9 cellular contexts compared by ENCODE assay signal in the genomic region with DNA sequence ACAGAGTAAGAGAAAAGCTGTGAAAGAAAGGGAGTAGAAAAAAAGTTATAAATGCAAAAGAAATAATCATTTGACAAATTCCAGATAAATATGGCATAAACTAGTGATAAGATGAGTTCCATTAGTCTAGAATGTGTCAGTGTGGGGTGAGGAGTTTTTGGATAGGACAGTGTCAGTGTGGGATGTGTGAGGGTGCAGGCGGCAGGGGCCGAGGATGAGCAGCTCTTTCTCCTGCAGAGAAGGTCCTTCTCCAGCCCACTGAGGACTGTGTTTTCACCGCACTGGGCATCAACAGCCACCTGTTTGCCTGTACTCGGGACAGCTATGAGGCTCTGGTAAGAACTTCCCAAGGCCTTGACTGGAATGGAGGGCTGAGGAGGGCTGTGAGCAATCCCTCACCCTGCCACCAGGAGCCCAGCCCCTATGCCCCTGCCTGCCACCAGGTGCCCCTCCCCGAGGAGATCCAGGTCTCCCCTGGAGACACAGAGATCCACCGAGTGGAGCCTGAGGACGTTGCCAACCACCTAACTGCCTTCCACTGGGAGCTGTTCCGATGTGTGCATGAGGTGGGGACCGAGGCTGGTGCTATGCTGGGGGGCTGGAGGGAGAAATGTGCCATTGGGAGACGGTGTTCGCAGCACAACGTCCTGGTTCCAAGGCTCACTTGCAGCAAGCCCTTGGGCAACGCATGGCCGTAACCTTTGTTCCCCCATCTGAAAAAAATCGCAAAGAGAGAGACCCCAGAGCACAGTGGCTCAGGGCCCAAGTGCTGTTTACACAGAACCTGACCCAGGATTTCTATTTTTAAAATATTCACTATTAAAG. TPM values are rescaled to one million over a fixed set of nuclear protein-coding genes. Genes with fewer than 3 reads are reported as not detected.
A peak's percentile ranks its signal among the peaks of the same experiment; 100 is the strongest.
DNase-seq lines count a peak whose midpoint lies in the region; ATAC-seq and TF ChIP-seq lines count a peak whose summit lies in the region.
"Had no signal": no experiment of that assay in that cellular context is flagged by ENCODE, and none has a peak within 500 bp of the region (broad histone marks: within the 10 kb centered on the region; RNA-seq: fewer than 3 reads in every experiment).

No MANE protein-coding gene starts in this region.

- H3K4me3 ChIP-seq in fibroblast of mammary gland (ENCODE audit: control insufficient read depth, low read depth, low read length) (no peak overlapping the region), tibial artery (peak overlapping the region in 1 of 2 donors; percentile 73)

- no peak overlapping the region for H3K27ac Mint-ChIP-seq in CD14-positive monocyte
- H3K27ac Mint-ChIP-seq in activated CD4-positive, alpha-beta T cell treated with anti-CD3 and anti-CD28 coated beads, Interleukin-2, amount 10 ng/mL, durations not matched to agents 24 days and 14 days, result no peak overlapping the region

- H3K4me1 Mint-ChIP-seq in CD14-positive monocyte, result peaks cover 23% of the 10 kb centered on the region
- peaks cover 11% of the 10 kb centered on the region for H3K4me1 Mint-ChIP-seq in activated CD4-positive, alpha-beta T cell treated with anti-CD3 and anti-CD28 coated beads, Interleukin-2, amount 10 ng/mL, durations not matched to agents 24 days and 14 days

- peak; percentile 61 for TF ChIP-seq CTCF in CD14-positive monocyte (IDR thresholded peaks at IDR 0.05)
- TF ChIP-seq CTCF in fibroblast of mammary gland (conservative IDR thresholded peaks at IDR 0.05; ENCODE audit: control insufficient read depth, insufficient read depth, low read depth, low read length), result peak; percentile 33
- peak in 1 of 2 experiments; percentile 14 for TF ChIP-seq CTCF in tibial artery (IDR thresholded peaks at IDR 0.05)

- peaks cover 0 to 11% (median 0%) of the 10 kb centered on the region in 3 donors for H3K36me3 ChIP-seq in tibial artery

- H3K4me1 ChIP-seq in tibial artery, result peaks cover 0 to 14% (median 10%) of the 10 kb centered on the region in 4 donors

- DNase-seq in CD14-positive monocyte (ENCODE audit: low spot score) (no peak), HuH-7 (ENCODE audit: low spot score) (peak; percentile 88), fibroblast of mammary gland (ENCODE audit: low read depth) (no peak), glomerular visceral epithelial cell (ENCODE audit: extremely low spot score) (no peak), tibial artery (no peak)
- peak; percentile 69 for DNase-seq in activated CD4-positive, alpha-beta T cell treated with anti-CD3 and anti-CD28 coated beads, Interleukin-2, amount 10 ng/mL, durations not matched to agents 24 days and 14 days
- DNase-seq in stimulated activated CD4-positive, alpha-beta T cell treated with anti-CD3 and anti-CD28 coated beads, Interleukin-4, amount 100 ng/mL, for 1 hour, result peak; percentile 31

- H3K9me3 Mint-ChIP-seq in CD14-positive monocyte, result peaks cover 0 to 5% (median 0%) of the 10 kb centered on the region in 7 donors
- no peaks in the 10 kb centered on the region for H3K9me3 Mint-ChIP-seq in activated CD4-positive, alpha-beta T cell treated with anti-CD3 and anti-CD28 coated beads, Interleukin-2, amount 10 ng/mL, durations not matched to agents 24 days and 14 days

- no peaks in the 10 kb centered on the region for H3K9me3 ChIP-seq in tibial artery

- peaks cover 10 to 18% (median 15%) of the 10 kb centered on the region in 3 donors for H3K27me3 Mint-ChIP-seq in CD14-positive monocyte (ENCODE audit: low read depth in 3 of 3)
- H3K27me3 Mint-ChIP-seq in activated CD4-positive, alpha-beta T cell treated with anti-CD3 and anti-CD28 coated beads, Interleukin-2, amount 10 ng/mL, durations not matched to agents 24 days and 14 days, result peaks cover 6% of the 10 kb centered on the region

- peak overlapping the region in 1 of 2 donors; percentile 66 for H3K27ac ChIP-seq in tibial artery
- H3K27ac ChIP-seq: epithelial cell of prostate had no signal

- peak overlapping the region; percentile 94 to 97 for H3K4me3 Mint-ChIP-seq in CD14-positive monocyte
- H3K4me3 Mint-ChIP-seq in activated CD4-positive, alpha-beta T cell treated with anti-CD3 and anti-CD28 coated beads, Interleukin-2, amount 10 ng/mL, durations not matched to agents 24 days and 14 days, result peak overlapping the region; percentile 85

- no peaks in the 10 kb centered on the region for H3K27me3 ChIP-seq in tibial artery

- ATAC-seq in GM21447 (IDR thresholded peaks at IDR 0.05; ENCODE audit: unreplicated experiment), result no peak

- intact Hi-C loops in CD14-positive monocyte (cut with micrococcal nuclease), result no loop called here
- intact Hi-C loops in activated CD4-positive, alpha-beta T cell treated with anti-CD3 and anti-CD28 coated beads, Interleukin-2, amount 10 ng/mL, durations not matched to agents 24 days and 14 days (cut with micrococcal nuclease), result loop anchor here (1.0 to 10.0 kb wide), 2 partner anchors 77 to 176 kb away; partner anchors contain the start of gene CSF3
- intact Hi-C loops in tibial artery (cut with DNase I; ENCODE audit: low total_unique reads), result loop anchor here (5.0 kb wide), 1 partner anchor 178 kb away; no protein-coding TSS in a partner anchor

- peaks cover 9 to 11% of the 10 kb centered on the region in 2 donors for H3K36me3 Mint-ChIP-seq in CD14-positive monocyte
- peaks cover 6% of the 10 kb centered on the region for H3K36me3 Mint-ChIP-seq in activated CD4-positive, alpha-beta T cell treated with anti-CD3 and anti-CD28 coated beads, Interleukin-2, amount 10 ng/mL, durations not matched to agents 24 days and 14 days (ENCODE audit: low read depth)

RNA-seq across cellular contexts. Expression of gene RAPGEFL1, which starts 13.1 kb away (rescaled TPM):
- polyA plus RNA-seq in CD14-positive monocyte, result under 1 TPM; 0.09 to 0.10 TPM
- total RNA-seq in activated CD4-positive, alpha-beta T cell treated with anti-CD3 and anti-CD28 coated beads, Interleukin-2, amount 10 ng/mL, durations not matched to agents 24 days and 14 days, result 11.5 and 11.9 TPM in 2 replicates

RNA-seq across cellular contexts. Expression of gene WIPF2, which starts 28.7 kb away (rescaled TPM):
- 1 to 10 TPM; 5.2 to 9.7 TPM for polyA plus RNA-seq in CD14-positive monocyte
- total RNA-seq in activated CD4-positive, alpha-beta T cell treated with anti-CD3 and anti-CD28 coated beads, Interleukin-2, amount 10 ng/mL, durations not matched to agents 24 days and 14 days, result 19.9 and 25.5 TPM in 2 replicates

RNA-seq across cellular contexts. Expression of gene CASC3, which starts 50.1 kb away (rescaled TPM):
- 10 to 100 TPM; 19.0 to 30.2 TPM for polyA plus RNA-seq in CD14-positive monocyte
- total RNA-seq in activated CD4-positive, alpha-beta T cell treated with anti-CD3 and anti-CD28 coated beads, Interleukin-2, amount 10 ng/mL, durations not matched to agents 24 days and 14 days, result 108 and 109 TPM in 2 replicates

Comparison
In these comparisons a context has a peak if more than half of its experiments do, and no peak if none do; other contexts are left out.
1. DNase-seq: peak in HuH-7 (single experiment), activated CD4-positive, alpha-beta T cell treated with anti-CD3 and anti-CD28 coated beads, Interleukin-2, amount 10 ng/mL, durations not matched to agents 24 days and 14 days (single experiment) and stimulated activated CD4-positive, alpha-beta T cell treated with anti-CD3 and anti-CD28 coated beads, Interleukin-4, amount 100 ng/mL, for 1 hour (single experiment); none in CD14-positive monocyte (single experiment), fibroblast of mammary gland (single experiment), glomerular visceral epithelial cell (single experiment) and tibial artery (0 of 2).
2. intact Hi-C loops: an anchor here in activated CD4-positive, alpha-beta T cell treated with anti-CD3 and anti-CD28 coated beads, Interleukin-2, amount 10 ng/mL, durations not matched to agents 24 days and 14 days (1.0 to 10.0 kb wide) and tibial artery (5.0 kb wide); none called in CD14-positive monocyte.